Comparison of ENCODE assay signal across 30 cellular contexts in the genomic region with DNA sequence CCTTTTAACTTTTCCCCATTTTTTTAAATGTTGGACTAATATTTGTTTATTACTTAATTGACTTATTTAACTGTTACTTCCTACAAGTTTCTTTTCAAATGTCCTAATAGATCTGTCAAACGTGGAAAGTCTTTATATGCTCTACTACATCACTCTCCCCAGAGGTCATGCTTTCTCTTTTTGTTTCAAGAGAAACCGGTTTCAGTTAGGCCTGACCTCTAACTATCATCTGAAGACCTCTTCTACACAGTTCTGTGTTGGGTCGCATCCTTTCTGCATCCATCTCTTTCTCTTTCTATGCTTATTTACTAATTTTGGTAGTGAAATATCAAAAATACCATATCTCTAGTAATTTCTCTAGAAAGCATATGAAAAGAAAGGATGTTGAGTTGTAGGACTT.
DNase-seq lines count a peak whose midpoint lies in the region; ATAC-seq and TF ChIP-seq lines count a peak whose summit lies in the region.
"Had no signal": no experiment of that assay in that cellular context is flagged by ENCODE, and none has a peak within 500 bp of the region (broad histone marks: within the 10 kb centered on the region; RNA-seq: fewer than 3 reads in every experiment).

No MANE protein-coding gene starts in this region.

- TF ChIP-seq CTCF in Peyer's patch (IDR thresholded peaks at IDR 0.05) = no peak

- ATAC-seq in GM18870 (IDR thresholded peaks at IDR 0.05; ENCODE audit: unreplicated experiment) = peak; percentile 54
- peak; percentile 53 for ATAC-seq in GM21619 (IDR thresholded peaks at IDR 0.05; ENCODE audit: unreplicated experiment)
- ATAC-seq in HG03378 (IDR thresholded peaks at IDR 0.05; ENCODE audit: unreplicated experiment) = peak; percentile 64
- ATAC-seq: activated CD4-positive, CD25-positive, alpha-beta regulatory T cell treated with anti-CD3 and anti-CD28 coated beads, Interleukin-2, amount 50 U/mL, for 24 hours; left lung; naive thymus-derived CD4-positive, alpha-beta T cell; psoas muscle; stimulated activated naive B cell treated with anti-CD40 and anti-IgM and Interleukin-4, amounts not matched to agents 10 μg/mL and 1 μg/mL and 100 μg/mL, for 72 hours had no signal

- no peak for TF ChIP-seq POLR2A in Peyer's patch (IDR thresholded peaks at IDR 0.05)

- H3K27ac ChIP-seq in CD4-positive, alpha-beta memory T cell (ENCODE audit: low read depth, low read length) = no peak overlapping the region
- no peak overlapping the region for H3K27ac ChIP-seq in Peyer's patch
- H3K27ac ChIP-seq: epithelial cell of prostate, KMS-11, left lung, psoas muscle, RWPE1, sigmoid colon had no signal

- no peaks in the 10 kb centered on the region for H3K36me3 ChIP-seq in CD4-positive, alpha-beta memory T cell (ENCODE audit: insufficient read depth, low read length)
- H3K36me3 ChIP-seq in Peyer's patch = no peaks in the 10 kb centered on the region
- H3K36me3 ChIP-seq: left lung, sigmoid colon had no signal

- no peak overlapping the region for H3K4me3 ChIP-seq in CD4-positive, alpha-beta memory T cell (ENCODE audit: low read length in 2 of 2)
- no peak overlapping the region for H3K4me3 ChIP-seq in Peyer's patch
- H3K4me3 ChIP-seq: left lung, psoas muscle, sigmoid colon had no signal

- no peaks in the 10 kb centered on the region for H3K27me3 ChIP-seq in CD4-positive, alpha-beta memory T cell (ENCODE audit: insufficient read depth, low read length)
- H3K27me3 ChIP-seq in Peyer's patch = no peaks in the 10 kb centered on the region
- H3K27me3 ChIP-seq: left lung, sigmoid colon had no signal

- POLR2A ChIA-PET in CD4-positive, alpha-beta memory T cell (lab: Charles Lee; ENCODE audit: partially characterized antibody) = no interaction called here

- H3K9me3 Mint-ChIP-seq in CD4-positive, alpha-beta memory T cell = peaks cover 0 to 4% (median under 1%) of the 10 kb centered on the region in 8 donors
- H3K9me3 Mint-ChIP-seq: activated CD4-positive, alpha-beta memory T cell treated with anti-CD3 and anti-CD28 coated beads, Interleukin-2, amount 10 ng/mL, durations not matched to agents 7 days and 5 days; stimulated activated naive B cell treated with anti-CD40 and anti-IgM and Interleukin-4, amounts not matched to agents 10 μg/mL and 1 μg/mL and 100 μg/mL, for 72 hours had no signal

- intact Hi-C loops in CD4-positive, alpha-beta memory T cell (cut with micrococcal nuclease) = no loop called here

- H3K36me3 Mint-ChIP-seq in CD4-positive, alpha-beta memory T cell = no peaks in the 10 kb centered on the region
- H3K36me3 Mint-ChIP-seq: activated naive CD8-positive, alpha-beta T cell; naive thymus-derived CD4-positive, alpha-beta T cell; stimulated activated naive B cell treated with anti-CD40 and anti-IgM and Interleukin-4, amounts not matched to agents 10 μg/mL and 1 μg/mL and 100 μg/mL, for 72 hours had no signal

- H3K9me3 ChIP-seq in CD4-positive, alpha-beta memory T cell (ENCODE audit: control insufficient read depth in 1 of 2, low read length in 2 of 2) = no peaks in the 10 kb centered on the region
- no peaks in the 10 kb centered on the region for H3K9me3 ChIP-seq in Peyer's patch
- H3K9me3 ChIP-seq: left lung, psoas muscle, sigmoid colon had no signal

- H3K4me1 ChIP-seq in CD4-positive, alpha-beta memory T cell (ENCODE audit: insufficient read depth, low read length) = no peaks in the 10 kb centered on the region
- H3K4me1 ChIP-seq in Peyer's patch = no peaks in the 10 kb centered on the region
- H3K4me1 ChIP-seq: left lung, psoas muscle had no signal

- no peaks in the 10 kb centered on the region for H3K4me1 Mint-ChIP-seq in CD4-positive, alpha-beta memory T cell
- H3K4me1 Mint-ChIP-seq: activated CD4-positive, alpha-beta memory T cell treated with anti-CD3 and anti-CD28 coated beads, Interleukin-2, amount 10 ng/mL, durations not matched to agents 7 days and 5 days; naive thymus-derived CD4-positive, alpha-beta T cell had no signal

- DNase-seq in activated effector memory CD4-positive, alpha-beta T cell treated with anti-CD3 and anti-CD28 coated beads, Interleukin-2, amount 50 U/mL, for 16 hours = no peak
- no peak for DNase-seq in CD4-positive, alpha-beta memory T cell
- DNase-seq in NCI-H69 (lab: John Stamatoyannopoulos, UW) (no peak), Peyer's patch (no peak)
- DNase-seq: activated CD4-positive, alpha-beta memory T cell treated with anti-CD3 and anti-CD28 coated beads, Interleukin-2, amount 10 ng/mL, durations not matched to agents 7 days and 5 days; anterior cingulate cortex; C1 segment of cervical spinal cord; DMS79 treated with DMSO at 0.1 percent for 48 hours; effector CD4-positive, alpha-beta T cell; GF-D8; HCEC 1CT; left lung; naive thymus-derived CD4-positive, alpha-beta T cell; NCI-H1417; NCI-H2081; NCI-H226; NCI-H82; psoas muscle; sigmoid colon; stimulated activated CD4-positive, alpha-beta T cell treated with anti-CD3 and anti-CD28 coated beads, Interleukin-15, amount 100 ng/mL, for 24 hours; stimulated activated naive B cell treated with anti-CD40 and anti-IgM and Interleukin-4, amounts not matched to agents 10 μg/mL and 1 μg/mL and 100 μg/mL, for 72 hours; T-helper 1 cell had no signal

- no peaks in the 10 kb centered on the region for H3K27me3 Mint-ChIP-seq in CD4-positive, alpha-beta memory T cell
- H3K27me3 Mint-ChIP-seq: activated CD4-positive, alpha-beta memory T cell treated with anti-CD3 and anti-CD28 coated beads, Interleukin-2, amount 10 ng/mL, durations not matched to agents 7 days and 5 days; activated naive CD8-positive, alpha-beta T cell; naive thymus-derived CD4-positive, alpha-beta T cell; stimulated activated naive B cell treated with anti-CD40 and anti-IgM and Interleukin-4, amounts not matched to agents 10 μg/mL and 1 μg/mL and 100 μg/mL, for 72 hours had no signal

- no peak overlapping the region for H3K27ac Mint-ChIP-seq in CD4-positive, alpha-beta memory T cell
- H3K27ac Mint-ChIP-seq: activated CD4-positive, alpha-beta memory T cell treated with anti-CD3 and anti-CD28 coated beads, Interleukin-2, amount 10 ng/mL, durations not matched to agents 7 days and 5 days; activated naive CD8-positive, alpha-beta T cell; naive thymus-derived CD4-positive, alpha-beta T cell; stimulated activated naive B cell treated with anti-CD40 and anti-IgM and Interleukin-4, amounts not matched to agents 10 μg/mL and 1 μg/mL and 100 μg/mL, for 72 hours had no signal

- no peak overlapping the region for H3K4me3 Mint-ChIP-seq in CD4-positive, alpha-beta memory T cell
- H3K4me3 Mint-ChIP-seq: activated CD4-positive, alpha-beta memory T cell treated with anti-CD3 and anti-CD28 coated beads, Interleukin-2, amount 10 ng/mL, durations not matched to agents 7 days and 5 days; activated naive CD8-positive, alpha-beta T cell; naive thymus-derived CD4-positive, alpha-beta T cell; stimulated activated naive B cell treated with anti-CD40 and anti-IgM and Interleukin-4, amounts not matched to agents 10 μg/mL and 1 μg/mL and 100 μg/mL, for 72 hours had no signal

- CTCF ChIA-PET in CD4-positive, alpha-beta memory T cell (lab: Charles Lee; ENCODE audit: partially characterized antibody) = no interaction called here
